1 cellular context compared by ENCODE assay signal in genomic region chr4:154490589-154491340, GRCh38.
TF ChIP-seq lines count a peak whose summit lies in the region.

No MANE protein-coding gene starts in this region.

TF ChIP-seq in WTC11, 78 proteins besides CTCF, POLR2A, EP300 and RAD21 (continued from another document and continues in another):
- TF ChIP-seq ZNF281 (CRISPR knock-in tag; IDR thresholded peaks at IDR 0.05) (peak; percentile 93; the same call in 1 of the 2 replicates), KAT7 (CRISPR knock-in tag; IDR thresholded peaks at IDR 0.05; ENCODE audit: borderline replicate concordance) (peak; percentile 56), ZNF416 (CRISPR knock-in tag; IDR thresholded peaks at IDR 0.05) (no peak), ZNF317 (CRISPR knock-in tag; IDR thresholded peaks at IDR 0.05; ENCODE audit: borderline replicate concordance, low read depth) (peak; percentile 71; the same call in 1 of the 2 replicates), ZNF425 (CRISPR knock-in tag; conservative IDR thresholded peaks at IDR 0.05) (no peak), CREB1 (CRISPR knock-in tag; IDR thresholded peaks at IDR 0.05) (peak; percentile 96), ZNF671 (CRISPR knock-in tag; IDR thresholded peaks at IDR 0.05) (no peak), FOXP1 (CRISPR knock-in tag; IDR thresholded peaks at IDR 0.05; ENCODE audit: borderline replicate concordance) (peak; percentile 99), SMAD4 (CRISPR knock-in tag; IDR thresholded peaks at IDR 0.05) (peak; percentile 97), HMGA2 (CRISPR knock-in tag; IDR thresholded peaks at IDR 0.05) (no peak), ZNF532 (CRISPR knock-in tag; IDR thresholded peaks at IDR 0.05; ENCODE audit: borderline replicate concordance) (peak; percentile 66; the same call in 1 of the 2 replicates), ERG (CRISPR knock-in tag; IDR thresholded peaks at IDR 0.05) (no peak), ZNF232 (CRISPR knock-in tag; IDR thresholded peaks at IDR 0.05) (peak; percentile 80; the same call in 1 of the 2 replicates), NR1H2 (CRISPR knock-in tag; IDR thresholded peaks at IDR 0.05) (peak; percentile 23; the same call in 1 of the 2 replicates), RORB (CRISPR knock-in tag; IDR thresholded peaks at IDR 0.05) (no peak), SOX15 (CRISPR knock-in tag; IDR thresholded peaks at IDR 0.05) (no peak), ZNF219 (CRISPR knock-in tag; IDR thresholded peaks at IDR 0.05; ENCODE audit: borderline replicate concordance) (peak; percentile 96), IRF1 (CRISPR knock-in tag; IDR thresholded peaks at IDR 0.05) (peak; percentile 95), NFE2L1 (CRISPR knock-in tag; IDR thresholded peaks at IDR 0.05) (peak; percentile 96), CBFB (CRISPR knock-in tag; IDR thresholded peaks at IDR 0.05; ENCODE audit: low read depth) (no peak), ESRRA (CRISPR knock-in tag; IDR thresholded peaks at IDR 0.05; ENCODE audit: borderline replicate concordance) (peak; percentile 98), ARID4B (CRISPR knock-in tag; IDR thresholded peaks at IDR 0.05; ENCODE audit: borderline replicate concordance) (peak; percentile 99), ETV6 (CRISPR knock-in tag; IDR thresholded peaks at IDR 0.05) (peak; percentile 78; the same call in 1 of the 2 replicates), NFYB (CRISPR knock-in tag; conservative IDR thresholded peaks at IDR 0.05; ENCODE audit: low read depth) (peak; percentile 54), ZNF121 (CRISPR knock-in tag; IDR thresholded peaks at IDR 0.05) (no peak), ZMAT4 (CRISPR knock-in tag; IDR thresholded peaks at IDR 0.05) (no peak)
- TF ChIP-seq, protein P1, sequence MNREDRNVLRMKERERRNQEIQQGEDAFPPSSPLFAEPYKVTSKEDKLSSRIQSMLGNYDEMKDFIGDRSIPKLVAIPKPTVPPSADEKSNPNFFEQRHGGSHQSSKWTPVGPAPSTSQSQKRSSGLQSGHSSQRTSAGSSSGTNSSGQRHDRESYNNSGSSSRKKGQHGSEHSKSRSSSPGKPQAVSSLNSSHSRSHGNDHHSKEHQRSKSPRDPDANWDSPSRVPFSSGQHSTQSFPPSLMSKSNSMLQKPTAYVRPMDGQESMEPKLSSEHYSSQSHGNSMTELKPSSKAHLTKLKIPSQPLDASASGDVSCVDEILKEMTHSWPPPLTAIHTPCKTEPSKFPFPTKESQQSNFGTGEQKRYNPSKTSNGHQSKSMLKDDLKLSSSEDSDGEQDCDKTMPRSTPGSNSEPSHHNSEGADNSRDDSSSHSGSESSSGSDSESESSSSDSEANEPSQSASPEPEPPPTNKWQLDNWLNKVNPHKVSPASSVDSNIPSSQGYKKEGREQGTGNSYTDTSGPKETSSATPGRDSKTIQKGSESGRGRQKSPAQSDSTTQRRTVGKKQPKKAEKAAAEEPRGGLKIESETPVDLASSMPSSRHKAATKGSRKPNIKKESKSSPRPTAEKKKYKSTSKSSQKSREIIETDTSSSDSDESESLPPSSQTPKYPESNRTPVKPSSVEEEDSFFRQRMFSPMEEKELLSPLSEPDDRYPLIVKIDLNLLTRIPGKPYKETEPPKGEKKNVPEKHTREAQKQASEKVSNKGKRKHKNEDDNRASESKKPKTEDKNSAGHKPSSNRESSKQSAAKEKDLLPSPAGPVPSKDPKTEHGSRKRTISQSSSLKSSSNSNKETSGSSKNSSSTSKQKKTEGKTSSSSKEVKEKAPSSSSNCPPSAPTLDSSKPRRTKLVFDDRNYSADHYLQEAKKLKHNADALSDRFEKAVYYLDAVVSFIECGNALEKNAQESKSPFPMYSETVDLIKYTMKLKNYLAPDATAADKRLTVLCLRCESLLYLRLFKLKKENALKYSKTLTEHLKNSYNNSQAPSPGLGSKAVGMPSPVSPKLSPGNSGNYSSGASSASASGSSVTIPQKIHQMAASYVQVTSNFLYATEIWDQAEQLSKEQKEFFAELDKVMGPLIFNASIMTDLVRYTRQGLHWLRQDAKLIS (CRISPR knock-in tag; IDR thresholded peaks at IDR 0.05; ENCODE audit: borderline replicate concordance) = peak; percentile 80; the same call in 1 of the 2 replicates
- TF ChIP-seq, protein P2, sequence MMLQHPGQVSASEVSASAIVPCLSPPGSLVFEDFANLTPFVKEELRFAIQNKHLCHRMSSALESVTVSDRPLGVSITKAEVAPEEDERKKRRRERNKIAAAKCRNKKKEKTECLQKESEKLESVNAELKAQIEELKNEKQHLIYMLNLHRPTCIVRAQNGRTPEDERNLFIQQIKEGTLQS (CRISPR knock-in tag; conservative IDR thresholded peaks at IDR 0.05) = peak; percentile 92
- TF ChIP-seq, protein P3, sequence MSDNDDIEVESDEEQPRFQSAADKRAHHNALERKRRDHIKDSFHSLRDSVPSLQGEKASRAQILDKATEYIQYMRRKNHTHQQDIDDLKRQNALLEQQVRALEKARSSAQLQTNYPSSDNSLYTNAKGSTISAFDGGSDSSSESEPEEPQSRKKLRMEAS (CRISPR knock-in tag; IDR thresholded peaks at IDR 0.05) = peak; percentile 99
- TF ChIP-seq, protein P4, sequence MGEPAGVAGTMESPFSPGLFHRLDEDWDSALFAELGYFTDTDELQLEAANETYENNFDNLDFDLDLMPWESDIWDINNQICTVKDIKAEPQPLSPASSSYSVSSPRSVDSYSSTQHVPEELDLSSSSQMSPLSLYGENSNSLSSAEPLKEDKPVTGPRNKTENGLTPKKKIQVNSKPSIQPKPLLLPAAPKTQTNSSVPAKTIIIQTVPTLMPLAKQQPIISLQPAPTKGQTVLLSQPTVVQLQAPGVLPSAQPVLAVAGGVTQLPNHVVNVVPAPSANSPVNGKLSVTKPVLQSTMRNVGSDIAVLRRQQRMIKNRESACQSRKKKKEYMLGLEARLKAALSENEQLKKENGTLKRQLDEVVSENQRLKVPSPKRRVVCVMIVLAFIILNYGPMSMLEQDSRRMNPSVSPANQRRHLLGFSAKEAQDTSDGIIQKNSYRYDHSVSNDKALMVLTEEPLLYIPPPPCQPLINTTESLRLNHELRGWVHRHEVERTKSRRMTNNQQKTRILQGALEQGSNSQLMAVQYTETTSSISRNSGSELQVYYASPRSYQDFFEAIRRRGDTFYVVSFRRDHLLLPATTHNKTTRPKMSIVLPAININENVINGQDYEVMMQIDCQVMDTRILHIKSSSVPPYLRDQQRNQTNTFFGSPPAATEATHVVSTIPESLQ (CRISPR knock-in tag; IDR thresholded peaks at IDR 0.05) = no peak
